In the genomic region with DNA sequence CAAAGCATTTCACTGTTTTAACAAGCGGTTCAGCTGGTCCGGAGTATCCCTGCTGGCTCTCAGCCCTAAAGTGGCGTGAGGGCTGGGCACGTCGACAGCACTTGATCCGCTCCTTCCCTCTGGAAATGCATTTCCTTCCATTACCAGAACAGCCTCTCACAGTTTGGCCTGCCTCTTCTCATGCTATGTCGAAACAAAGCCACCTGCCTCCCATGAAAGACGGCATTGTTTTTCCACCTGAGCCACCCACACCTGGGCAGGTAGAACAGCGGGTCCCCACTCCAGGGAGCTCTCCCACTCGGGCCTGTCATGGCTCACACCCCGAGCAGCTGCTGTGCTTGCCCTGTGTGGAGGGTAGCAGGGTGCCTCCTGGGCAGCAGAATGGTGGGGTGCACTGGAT, we compare ENCODE assay signal across 1 cellular context.
TF ChIP-seq lines count a peak whose summit lies in the region.

No MANE protein-coding gene starts in this region.

TF ChIP-seq in IMR-90, 13 proteins besides CTCF, POLR2A, EP300 and RAD21 (continued from another document):
- TF ChIP-seq, protein P1, sequence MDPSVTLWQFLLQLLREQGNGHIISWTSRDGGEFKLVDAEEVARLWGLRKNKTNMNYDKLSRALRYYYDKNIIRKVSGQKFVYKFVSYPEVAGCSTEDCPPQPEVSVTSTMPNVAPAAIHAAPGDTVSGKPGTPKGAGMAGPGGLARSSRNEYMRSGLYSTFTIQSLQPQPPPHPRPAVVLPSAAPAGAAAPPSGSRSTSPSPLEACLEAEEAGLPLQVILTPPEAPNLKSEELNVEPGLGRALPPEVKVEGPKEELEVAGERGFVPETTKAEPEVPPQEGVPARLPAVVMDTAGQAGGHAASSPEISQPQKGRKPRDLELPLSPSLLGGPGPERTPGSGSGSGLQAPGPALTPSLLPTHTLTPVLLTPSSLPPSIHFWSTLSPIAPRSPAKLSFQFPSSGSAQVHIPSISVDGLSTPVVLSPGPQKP (IDR thresholded peaks at IDR 0.05; ENCODE audit: borderline replicate concordance, low read depth, low read length): no peak
- TF ChIP-seq MAFK (IDR thresholded peaks at IDR 0.05; ENCODE audit: low read depth, low read length): no peak
- TF ChIP-seq CEBPB (IDR thresholded peaks at IDR 0.05; ENCODE audit: low read depth, low read length): no peak
- no peak for TF ChIP-seq RFX5 (IDR thresholded peaks at IDR 0.05; ENCODE audit: low read depth, low read length)
- no peak for TF ChIP-seq RCOR1 (IDR thresholded peaks at IDR 0.05; ENCODE audit: insufficient replicate concordance, low read length)
- no peak for TF ChIP-seq MXI1 (IDR thresholded peaks at IDR 0.05; ENCODE audit: borderline replicate concordance, low read depth, low read length)
- no peak for TF ChIP-seq BHLHE40 (IDR thresholded peaks at IDR 0.05; ENCODE audit: low read depth, low read length)
- TF ChIP-seq SMC3 (IDR thresholded peaks at IDR 0.05; ENCODE audit: low read depth, low read length): no peak
- TF ChIP-seq MAZ (IDR thresholded peaks at IDR 0.05; ENCODE audit: borderline replicate concordance, low read depth, low read length): no peak
- TF ChIP-seq, protein P2, sequence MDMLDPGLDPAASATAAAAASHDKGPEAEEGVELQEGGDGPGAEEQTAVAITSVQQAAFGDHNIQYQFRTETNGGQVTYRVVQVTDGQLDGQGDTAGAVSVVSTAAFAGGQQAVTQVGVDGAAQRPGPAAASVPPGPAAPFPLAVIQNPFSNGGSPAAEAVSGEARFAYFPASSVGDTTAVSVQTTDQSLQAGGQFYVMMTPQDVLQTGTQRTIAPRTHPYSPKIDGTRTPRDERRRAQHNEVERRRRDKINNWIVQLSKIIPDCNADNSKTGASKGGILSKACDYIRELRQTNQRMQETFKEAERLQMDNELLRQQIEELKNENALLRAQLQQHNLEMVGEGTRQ (IDR thresholded peaks at IDR 0.05; ENCODE audit: low read depth, low read length): no peak
- no peak for TF ChIP-seq NFE2L2 (IDR thresholded peaks at IDR 0.05; ENCODE audit: low read depth, low read length)
